ENCODE assay signal across 8 cellular contexts in the genomic region with DNA sequence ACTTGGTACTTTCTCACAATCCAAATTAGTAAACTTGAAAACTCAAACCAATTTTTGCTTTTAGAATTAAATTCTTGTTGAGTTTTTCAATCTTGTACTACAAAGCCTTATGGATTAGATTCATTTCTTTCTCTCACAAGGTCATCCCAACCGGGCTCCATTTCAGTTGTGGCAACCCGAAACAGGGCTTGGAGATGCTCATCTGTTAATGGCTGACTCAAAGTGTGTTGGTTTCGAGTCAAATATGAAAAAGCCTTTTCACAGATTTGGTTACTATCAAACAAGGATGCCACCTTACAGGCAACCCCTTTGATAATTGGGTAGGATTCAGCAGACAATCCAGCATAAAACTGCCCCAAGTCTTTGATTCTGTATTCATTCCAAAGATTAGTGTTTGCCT. TPM values are rescaled to one million over a fixed set of nuclear protein-coding genes. Genes with fewer than 3 reads are reported as not detected.
DNase-seq lines count a peak whose midpoint lies in the region; TF ChIP-seq lines count a peak whose summit lies in the region.

No MANE protein-coding gene starts in this region.

- H3K27me3 ChIP-seq in BE2C = no peaks in the 10 kb centered on the region
- H3K27me3 ChIP-seq in HL-60 (ENCODE audit: insufficient read depth, poor library complexity, severe bottlenecking) = no peaks in the 10 kb centered on the region
- H3K27me3 ChIP-seq in endocrine pancreas (ENCODE audit: control insufficient read depth, insufficient read depth, low read length) = no peaks in the 10 kb centered on the region
- H3K27me3 ChIP-seq in rectal smooth muscle tissue (ENCODE audit: control insufficient read depth, insufficient read depth, low read length) = no peaks in the 10 kb centered on the region

- H3K27ac ChIP-seq in HL-60 (replicated peaks) (no peak overlapping the region; the same call in 1 of the 2 replicates), rectal smooth muscle tissue (ENCODE audit: low read depth, low read length) (no peak overlapping the region)

- DNase-seq in BE2C = no peak
- DNase-seq in HL-60 (ENCODE audit: low read depth in 1 of 2, low spot score in 1 of 2) = no peak
- no peak for DNase-seq in DMS53 (lab: John Stamatoyannopoulos, UW)
- DNase-seq in cerebellar nuclear complex (lab: John Stamatoyannopoulos, UW) = no peak
- DNase-seq in AG08396 (ENCODE audit: low spot score) = no peak
- no peak for DNase-seq in cerebellum (ENCODE audit: low spot score)

- H3K9me3 ChIP-seq in BE2C (no peaks in the 10 kb centered on the region), endocrine pancreas (ENCODE audit: control insufficient read depth, low read length) (no peaks in the 10 kb centered on the region)

- H3K4me3 ChIP-seq in BE2C (ENCODE audit: low read depth, low read length) (peak overlapping the region; percentile 95), HL-60 (replicated peaks; ENCODE audit: insufficient read depth, low read length) (peak overlapping the region; percentile 64), endocrine pancreas (ENCODE audit: control insufficient read depth, insufficient read depth, low read length) (peak overlapping the region; percentile 95), rectal smooth muscle tissue (ENCODE audit: low read length) (peak overlapping the region; percentile 89)

- peak overlapping the region; percentile 32 for H3K9ac ChIP-seq in endocrine pancreas (ENCODE audit: control insufficient read depth, insufficient read depth, low read length)
- no peak overlapping the region for H3K9ac ChIP-seq in rectal smooth muscle tissue (ENCODE audit: low read length)

- no peak for TF ChIP-seq CTCF in BE2C (IDR thresholded peaks at IDR 0.05; ENCODE audit: low read depth, low read length)
- TF ChIP-seq CTCF in HL-60 (IDR thresholded peaks at IDR 0.05; ENCODE audit: insufficient read depth, low read length) = no peak

- H3K4me1 ChIP-seq in BE2C (no peaks in the 10 kb centered on the region), endocrine pancreas (ENCODE audit: control insufficient read depth, insufficient read depth, low read length) (peaks cover 40% of the 10 kb centered on the region), rectal smooth muscle tissue (ENCODE audit: control insufficient read depth, insufficient read depth, low read length) (peaks cover 36% of the 10 kb centered on the region)

- H3K36me3 ChIP-seq in BE2C = peaks cover 4% of the 10 kb centered on the region; the same call in 1 of the 2 replicates
- H3K36me3 ChIP-seq in endocrine pancreas (ENCODE audit: control insufficient read depth, insufficient read depth, low read length) = no peaks in the 10 kb centered on the region
- peaks cover 2% of the 10 kb centered on the region for H3K36me3 ChIP-seq in rectal smooth muscle tissue (ENCODE audit: control insufficient read depth, insufficient read depth, low read length)

RNA-seq across cellular contexts. Expression of gene EPM2AIP1, which starts 1.8 kb away (rescaled TPM):
- 11.5 TPM for polyA plus RNA-seq in BE2C (2012; ENCODE audit: insufficient read depth, insufficient read length, low read depth)
- total RNA-seq in cerebellum = 45.5 TPM

RNA-seq across cellular contexts. Expression of gene MLH1, which starts 2.2 kb away (rescaled TPM):
- 17.8 TPM for polyA plus RNA-seq in BE2C (2012; ENCODE audit: insufficient read depth, insufficient read length, low read depth)
- total RNA-seq in cerebellum = 44.9 TPM

RNA-seq across cellular contexts. Expression of gene TRANK1, which starts 46.3 kb away (rescaled TPM):
- 1.0 TPM for polyA plus RNA-seq in BE2C (2012; ENCODE audit: insufficient read depth, insufficient read length, low read depth)
- total RNA-seq in cerebellum = 18.8 TPM
